Comparison of ENCODE assay signal across 15 cellular contexts in the genomic region with DNA sequence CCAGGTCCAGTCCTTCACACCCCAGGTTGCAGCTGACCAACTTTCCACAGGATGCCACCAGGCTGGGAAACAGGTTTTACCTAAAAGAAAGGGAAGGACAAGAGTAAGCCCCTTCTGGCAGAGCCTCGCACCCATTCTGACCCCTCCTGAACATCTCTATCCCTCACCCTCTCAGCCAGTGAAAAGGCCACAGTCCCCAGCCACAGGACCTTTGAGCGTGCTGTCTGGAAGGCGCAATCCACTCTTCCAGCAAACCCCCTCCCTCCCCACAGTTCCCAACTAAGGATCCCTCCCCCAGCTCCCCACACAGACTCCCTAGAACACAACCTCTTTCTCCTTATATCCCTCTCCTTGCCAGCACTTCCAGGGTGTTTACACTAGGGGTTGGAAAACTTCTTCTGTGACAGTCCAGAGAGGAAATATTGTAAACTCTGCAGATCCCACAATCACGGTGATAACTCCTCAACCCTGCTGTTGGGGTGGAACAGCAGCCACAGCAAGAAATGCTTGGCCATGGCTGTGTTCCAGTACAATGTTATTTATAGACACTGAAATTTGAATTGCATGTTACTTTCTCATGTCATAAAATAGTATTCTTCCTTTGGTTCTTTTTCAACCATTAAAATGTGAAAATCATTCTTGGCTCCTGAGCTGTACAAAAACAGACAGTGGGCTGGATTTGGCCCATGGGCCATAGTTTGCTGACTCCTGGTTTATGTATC. TPM values are rescaled to one million over a fixed set of nuclear protein-coding genes. Genes with fewer than 3 reads are reported as not detected.
DNase-seq lines count a peak whose midpoint lies in the region; ATAC-seq, FAIRE-seq and TF ChIP-seq lines count a peak whose summit lies in the region.
"Had no signal": no experiment of that assay in that cellular context is flagged by ENCODE, and none has a peak within 500 bp of the region (broad histone marks: within the 10 kb centered on the region; RNA-seq: fewer than 3 reads in every experiment).

No MANE protein-coding gene starts in this region.

- no peaks in the 10 kb centered on the region for H4K20me1 ChIP-seq in GM23248 (ENCODE audit: insufficient read depth)
- no peaks in the 10 kb centered on the region for H4K20me1 ChIP-seq in smooth muscle cell (ENCODE audit: low read depth)

- H3K36me3 Mint-ChIP-seq in CD4-positive, alpha-beta T cell (ENCODE audit: low read depth): no peaks in the 10 kb centered on the region
- H3K36me3 Mint-ChIP-seq: natural killer cell treated with Interleukin-12 subunit alpha and Interleukin-12 subunit beta and Interleukin-15 and Interleukin-18, amount 100 ng/mL, for 72 hours had no signal

- H3K27me3 Mint-ChIP-seq in CD4-positive, alpha-beta T cell: no peaks in the 10 kb centered on the region

- ATAC-seq in right cardiac atrium (no peak), HG03460 (IDR thresholded peaks at IDR 0.05; ENCODE audit: unreplicated experiment) (no peak)
- ATAC-seq in CD4-positive, alpha-beta T cell (ENCODE audit: poor library complexity): no peak
- ATAC-seq: activated T-cell treated with anti-CD3 and anti-CD28 coated beads, Interleukin-2, amount 50 U/mL, for 4 hours; natural killer cell treated with Interleukin-12 subunit alpha and Interleukin-12 subunit beta and Interleukin-15 and Interleukin-18, amount 100 ng/mL, for 72 hours had no signal

- CTCF ChIA-PET in CD4-positive, alpha-beta T cell (lab: Charles Lee): no interaction called here

- H3K4me2 ChIP-seq in GM23248 (ENCODE audit: unreplicated experiment) (no peak overlapping the region), smooth muscle cell (no peak overlapping the region)

- no peaks in the 10 kb centered on the region for H3K9me2 ChIP-seq in GM23248 (ENCODE audit: insufficient read depth)

- H2AFZ ChIP-seq in GM23248: no peak overlapping the region
- no peak overlapping the region for H2AFZ ChIP-seq in smooth muscle cell (ENCODE audit: low read depth)

- peaks cover 5% of the 10 kb centered on the region; the same call in 1 of the 2 replicates for H3K4me1 ChIP-seq in GM23248 (ENCODE audit: insufficient read depth)
- peaks cover 14% of the 10 kb centered on the region for H3K4me1 ChIP-seq in right cardiac atrium (ENCODE audit: control insufficient read depth, insufficient read depth, low read length)
- peaks cover 18% of the 10 kb centered on the region for H3K4me1 ChIP-seq in smooth muscle cell (ENCODE audit: low read depth)

- H3K36me3 ChIP-seq in GM23248 (ENCODE audit: low read depth) (no peaks in the 10 kb centered on the region), brain microvascular endothelial cell (replicated peaks) (no peaks in the 10 kb centered on the region), smooth muscle cell (ENCODE audit: low read depth) (no peaks in the 10 kb centered on the region)

- H3K4me3 Mint-ChIP-seq in CD4-positive, alpha-beta T cell: no peak overlapping the region
- H3K4me3 Mint-ChIP-seq: activated T-cell treated with anti-CD3 and anti-CD28 coated beads, Interleukin-2, amount 50 U/mL, for 4 hours; natural killer cell treated with Interleukin-12 subunit alpha and Interleukin-12 subunit beta and Interleukin-15 and Interleukin-18, amount 100 ng/mL, for 72 hours had no signal

- TF ChIP-seq CTCF in brain microvascular endothelial cell (IDR thresholded peaks at IDR 0.05; ENCODE audit: low read depth, low read length, missing control alignments): no peak
- no peak for TF ChIP-seq CTCF in smooth muscle cell (IDR thresholded peaks at IDR 0.05; ENCODE audit: borderline replicate concordance, insufficient read depth, poor library complexity, severe bottlenecking)
- no peak for TF ChIP-seq CTCF in CD4-positive, alpha-beta T cell (IDR thresholded peaks at IDR 0.05)

- no peaks in the 10 kb centered on the region for H3F3A ChIP-seq in GM23248 (ENCODE audit: insufficient read depth)
- H3F3A ChIP-seq in smooth muscle cell (ENCODE audit: low read depth): no peaks in the 10 kb centered on the region

- no peak overlapping the region for H3K27ac ChIP-seq in GM23248
- no peak overlapping the region for H3K27ac ChIP-seq in brain microvascular endothelial cell
- H3K27ac ChIP-seq in right cardiac atrium (ENCODE audit: low read length): peak overlapping the region; percentile 11
- H3K27ac ChIP-seq in smooth muscle cell (ENCODE audit: low read depth): peak overlapping the region; percentile 36
- no peak overlapping the region for H3K27ac ChIP-seq in CD4-positive, alpha-beta T cell (ENCODE audit: low read depth, low read length)

- POLR2A ChIA-PET in CD4-positive, alpha-beta T cell (lab: Charles Lee): no interaction called here

- intact Hi-C loops in right cardiac atrium (cut with DNase I): loop anchor here in 1 of 4 donors (10.0 kb wide), 1 partner anchor 95 kb away; no protein-coding TSS in a partner anchor
- intact Hi-C loops in CD4-positive, alpha-beta T cell (cut with DNase I, micrococcal nuclease): no loop called here

- H3K9ac ChIP-seq in GM23248: no peak overlapping the region
- H3K9ac ChIP-seq in smooth muscle cell (ENCODE audit: low read depth): no peak overlapping the region

- H3K27me3 ChIP-seq in GM23248 (replicated peaks; ENCODE audit: insufficient read depth): no peaks in the 10 kb centered on the region
- no peaks in the 10 kb centered on the region for H3K27me3 ChIP-seq in brain microvascular endothelial cell (replicated peaks)
- H3K27me3 ChIP-seq in right cardiac atrium (ENCODE audit: control insufficient read depth, insufficient read depth): no peaks in the 10 kb centered on the region
- no peaks in the 10 kb centered on the region for H3K27me3 ChIP-seq in smooth muscle cell (ENCODE audit: low read depth)
- no peaks in the 10 kb centered on the region for H3K27me3 ChIP-seq in CD4-positive, alpha-beta T cell (ENCODE audit: control insufficient read depth, insufficient read depth, low read length)

- no peaks in the 10 kb centered on the region for H3K4me1 Mint-ChIP-seq in CD4-positive, alpha-beta T cell (ENCODE audit: low read depth)

- in situ Hi-C loops in GM23248 (cut with MboI) (no loop called here), brain microvascular endothelial cell (cut with HindIII; ENCODE audit: low pct_ligation_motif_present, low sequenced_read_pairs) (no loop called here)

- no peaks in the 10 kb centered on the region for H3K9me3 ChIP-seq in GM23248 (ENCODE audit: low read depth)
- H3K9me3 ChIP-seq in right cardiac atrium (ENCODE audit: control insufficient read depth, low read length): no peaks in the 10 kb centered on the region
- no peaks in the 10 kb centered on the region for H3K9me3 ChIP-seq in smooth muscle cell (replicated peaks; ENCODE audit: low read depth)
- no peaks in the 10 kb centered on the region for H3K9me3 ChIP-seq in CD4-positive, alpha-beta T cell (ENCODE audit: control insufficient read depth, low read length)

- H3K79me2 ChIP-seq in GM23248 (ENCODE audit: insufficient read depth) (no peaks in the 10 kb centered on the region), smooth muscle cell (ENCODE audit: low read depth) (no peaks in the 10 kb centered on the region)

- peak; percentile 22 for DNase-seq in GM23248
- peak; percentile 25 for DNase-seq in brain microvascular endothelial cell
- no peak for DNase-seq in right cardiac atrium
- DNase-seq in smooth muscle cell (lab: John Stamatoyannopoulos, UW; ENCODE audit: unreplicated experiment): no peak
- no peak for DNase-seq in frontal cortex (ENCODE audit: low spot score in 2 of 2)
- DNase-seq in CD4-positive, alpha-beta T cell: no peak
- DNase-seq in activated naive CD4-positive, alpha-beta T cell treated with anti-CD3 and anti-CD28 coated beads, Interleukin-2, amount 50 U/mL, for 16 hours: no peak
- DNase-seq: activated T-cell treated with anti-CD3 and anti-CD28 coated beads, Interleukin-2, amount 50 U/mL, for 4 hours; MV-4-11; NCI-H510A; SHP77 treated with DMSO at 0.1 percent for 48 hours; stimulated activated naive CD4-positive, alpha-beta T cell had no signal

- H3K4me3 ChIP-seq in GM23248: no peak overlapping the region
- H3K4me3 ChIP-seq in brain microvascular endothelial cell (ENCODE audit: low read depth, low read length): no peak overlapping the region
- no peak overlapping the region for H3K4me3 ChIP-seq in right cardiac atrium (ENCODE audit: low read length)
- H3K4me3 ChIP-seq in smooth muscle cell: no peak overlapping the region

- no peak overlapping the region for H3K27ac Mint-ChIP-seq in CD4-positive, alpha-beta T cell
- H3K27ac Mint-ChIP-seq: natural killer cell treated with Interleukin-12 subunit alpha and Interleukin-12 subunit beta and Interleukin-15 and Interleukin-18, amount 100 ng/mL, for 72 hours had no signal

- no peak for FAIRE-seq in frontal cortex (lab: Jason Lieb, UNC)
- FAIRE-seq: colon had no signal

- H3K9me3 Mint-ChIP-seq in CD4-positive, alpha-beta T cell: no peaks in the 10 kb centered on the region
- H3K9me3 Mint-ChIP-seq: activated T-cell treated with anti-CD3 and anti-CD28 coated beads, Interleukin-2, amount 50 U/mL, for 4 hours; natural killer cell treated with Interleukin-12 subunit alpha and Interleukin-12 subunit beta and Interleukin-15 and Interleukin-18, amount 100 ng/mL, for 72 hours had no signal

- WGBS in GM23248 (ENCODE audit: low coverage in 1 of 2, low lambda C conversion rate in 2 of 2, missing lambda C conversion rate in 2 of 2), 2 experiments: 74 to 78% methylated on average over 4 of the region's 4 CpGs
- WGBS in right cardiac atrium: 58% methylated on average over 4 of the region's 4 CpGs
- WGBS in smooth muscle cell (ENCODE audit: low lambda C conversion rate): 61% methylated on average over 2 of the region's 4 CpGs

RNA-seq across cellular contexts. Expression of gene FAM174B, which starts 36.0 kb away (rescaled TPM):
- 1.9 and 4.4 TPM in 2 replicates for total RNA-seq in GM23248 (2014; rRNA removed; shearing (Covaris generic))
- polyA plus RNA-seq in GM23248 (2016; fragmentation: Nextera tagmentation; extraction: Ambion mirVana) (1.8 and 3.1 TPM in 2 replicates), right cardiac atrium (7.3 TPM), smooth muscle cell (2.0 and 4.6 TPM in 2 replicates)
- total RNA-seq in right cardiac atrium (10 to 100 TPM in 2 of 4 donors, 1 to 10 TPM in 2; 6.7 to 13.2 (median 10.3) TPM), smooth muscle cell (2.1 and 4.4 TPM in 2 replicates), frontal cortex (16.7 TPM)
- total RNA-seq in CD4-positive, alpha-beta T cell: 1 to 10 TPM; 3.4 to 3.6 TPM

Comparison
In these comparisons a context has a peak if more than half of its experiments do, and no peak if none do; other contexts are left out.
1. DNase-seq: peak in GM23248 (single experiment) and brain microvascular endothelial cell (single experiment); none in right cardiac atrium (0 of 3), smooth muscle cell (single experiment), frontal cortex (0 of 2), CD4-positive, alpha-beta T cell (0 of 10) and activated naive CD4-positive, alpha-beta T cell treated with anti-CD3 and anti-CD28 coated beads, Interleukin-2, amount 50 U/mL, for 16 hours (single experiment).
2. H3K27ac ChIP-seq: peak in right cardiac atrium (single experiment) and smooth muscle cell (single experiment); none in GM23248 (single experiment), brain microvascular endothelial cell (single experiment) and CD4-positive, alpha-beta T cell (single experiment).